Comparison of ENCODE assay signal across 25 cellular contexts in genomic region chr10:17725703-17726102, GRCh38.
"Had no signal": no experiment of that assay in that cellular context is flagged by ENCODE, and none has a peak within 500 bp of the region (broad histone marks: within the 10 kb centered on the region; RNA-seq: fewer than 3 reads in every experiment).

No MANE protein-coding gene starts in this region.

- FAIRE-seq: bronchial epithelial cell, colon, TTC549 had no signal

- ATAC-seq: activated CD8-positive, alpha-beta T cell treated with anti-CD3 and anti-CD28 coated beads for 36 hours; activated naive CD8-positive, alpha-beta T cell treated with anti-CD3 and anti-CD28 coated beads, Interleukin-2, amount 50 U/mL, for 24 hours; activated T-cell treated with anti-CD3 and anti-CD28 coated beads, Interleukin-2, amount 50 U/mL, for 4 hours had no signal

- DNase-seq: activated B cell treated with CpG ODN at 0.5 μM for 24 hours; activated CD4-positive, alpha-beta memory T cell treated with anti-CD3 and anti-CD28 coated beads for 36 hours; activated CD4-positive, alpha-beta T cell treated with anti-CD3 and anti-CD28 coated beads for 4 hours; activated CD4-positive, alpha-beta T cell treated with anti-CD3 and anti-CD28 coated beads, Interleukin-2, amount 10 ng/mL, durations not matched to agents 7 days and 5 days; activated CD4-positive, alpha-beta T cell treated with anti-CD3 and anti-CD28 coated beads, Interleukin-2, amount 50 U/mL, for 4 hours; activated CD4-positive, CD25-positive, alpha-beta regulatory T cell treated with anti-CD3 and anti-CD28 coated beads, Interleukin-2, amount 50 U/mL, for 72 hours; activated CD8-positive, alpha-beta memory T cell treated with anti-CD3 and anti-CD28 coated beads, Interleukin-2, amount 50 U/mL, for 4 hours; activated CD8-positive, alpha-beta T cell treated with anti-CD3 and anti-CD28 coated beads for 36 hours; activated effector memory CD4-positive, alpha-beta T cell treated with Interleukin-2 at 50 U/mL for 16 hours; activated gamma-delta T cell; activated naive CD4-positive, alpha-beta T cell treated with anti-CD3 and anti-CD28 coated beads, Interleukin-2, amount 10 ng/mL, durations not matched to agents 7 days and 5 days; activated naive CD4-positive, alpha-beta T cell treated with Interleukin-2 at 50 U/mL for 16 hours; activated naive CD8-positive, alpha-beta T cell treated with anti-CD3 and anti-CD28 coated beads, Interleukin-2, amount 10 ng/mL, durations not matched to agents 7 days and 5 days; activated naive CD8-positive, alpha-beta T cell treated with anti-CD3 and anti-CD28 coated beads, Interleukin-2, amount 50 U/mL, for 24 hours; activated T-cell treated with anti-CD3 and anti-CD28 coated beads for 4 hours; activated T-cell treated with anti-CD3 and anti-CD28 coated beads, Interleukin-2, amount 50 U/mL, for 1 hour; activated T-cell treated with anti-CD3 and anti-CD28 coated beads, Interleukin-2, amount 50 U/mL, for 4 hours; amygdala; anterior cingulate cortex; caudate nucleus; T-helper 2 cell; T-helper 9 cell had no signal
